8 cellular contexts compared by ENCODE assay signal in the genomic region with DNA sequence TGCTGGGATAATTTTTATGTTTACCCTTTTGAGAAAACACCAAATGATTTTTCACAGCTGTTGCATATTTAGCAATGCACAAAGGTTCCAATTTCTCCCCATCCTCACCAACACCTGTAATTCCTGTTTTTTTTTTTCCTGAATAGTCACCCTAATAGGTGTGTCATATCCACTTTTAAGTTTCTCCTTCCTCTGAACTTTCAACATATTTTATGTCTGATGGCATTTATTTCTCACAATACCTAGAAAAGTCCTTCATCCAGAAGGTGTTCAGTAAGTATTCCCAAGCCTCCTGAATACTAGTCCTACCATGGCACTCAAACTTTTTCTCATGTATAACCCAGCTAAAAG.
DNase-seq lines count a peak whose midpoint lies in the region; FAIRE-seq lines count a peak whose summit lies in the region.

No MANE protein-coding gene starts in this region.

- H3K9ac ChIP-seq in iPS-20b (ENCODE audit: low read depth, low read length) = peak overlapping the region; percentile 100
- peak overlapping the region; percentile 96 to 100 for H3K9ac ChIP-seq in stomach smooth muscle (ENCODE audit: low read length in 2 of 2)

- H3K27ac ChIP-seq in iPS-20b (ENCODE audit: low read length) = no peak overlapping the region
- H3K27ac ChIP-seq in stomach smooth muscle (ENCODE audit: low read length) = peak overlapping the region; percentile 96

- no peaks in the 10 kb centered on the region for H3K9me3 Mint-ChIP-seq in T-helper 1 cell treated with Interleukin-12 subunit alpha and Interleukin-12 subunit beta and Interleukin-4 antibody, amounts not matched to agents 30 μg/mL and 1 μg/mL, for 36 hours
- H3K9me3 Mint-ChIP-seq in activated naive CD8-positive, alpha-beta T cell (ENCODE audit: low read depth) = no peaks in the 10 kb centered on the region

- peaks cover 30% of the 10 kb centered on the region for H3K4me1 Mint-ChIP-seq in T-helper 1 cell treated with Interleukin-12 subunit alpha and Interleukin-12 subunit beta and Interleukin-4 antibody, amounts not matched to agents 30 μg/mL and 1 μg/mL, for 36 hours (ENCODE audit: low read depth)
- peaks cover 46% of the 10 kb centered on the region for H3K4me1 Mint-ChIP-seq in activated naive CD8-positive, alpha-beta T cell (ENCODE audit: low read depth)

- H3K36me3 ChIP-seq in iPS-20b (ENCODE audit: insufficient read depth, low read depth, low read length) = peaks cover 63% of the 10 kb centered on the region
- H3K36me3 ChIP-seq in stomach smooth muscle (ENCODE audit: control insufficient read depth in 2 of 2, insufficient read depth in 2 of 2, low read length in 2 of 2) = peaks cover 26 to 34% of the 10 kb centered on the region in 2 donors

- H3K36me3 Mint-ChIP-seq in T-helper 1 cell treated with Interleukin-12 subunit alpha and Interleukin-12 subunit beta and Interleukin-4 antibody, amounts not matched to agents 30 μg/mL and 1 μg/mL, for 36 hours (ENCODE audit: low read depth) = peaks cover 43% of the 10 kb centered on the region
- peaks cover 22% of the 10 kb centered on the region for H3K36me3 Mint-ChIP-seq in activated naive CD8-positive, alpha-beta T cell

- H3K9me3 ChIP-seq in iPS-20b (ENCODE audit: insufficient read depth, low read depth, low read length) (no peaks in the 10 kb centered on the region), stomach smooth muscle (ENCODE audit: control insufficient read depth in 2 of 2, low read length in 2 of 2) (no peaks in the 10 kb centered on the region)

- H3K27me3 ChIP-seq in iPS-20b (ENCODE audit: insufficient read depth, low read length) = no peaks in the 10 kb centered on the region
- H3K27me3 ChIP-seq in stomach smooth muscle (ENCODE audit: control insufficient read depth in 1 of 2, insufficient read depth in 2 of 2, low read length in 2 of 2) = no peaks in the 10 kb centered on the region

- peak overlapping the region; percentile 96 for H3K27ac Mint-ChIP-seq in T-helper 1 cell treated with Interleukin-12 subunit alpha and Interleukin-12 subunit beta and Interleukin-4 antibody, amounts not matched to agents 30 μg/mL and 1 μg/mL, for 36 hours
- peak overlapping the region; percentile 100 for H3K27ac Mint-ChIP-seq in activated naive CD8-positive, alpha-beta T cell

- H3K4me1 ChIP-seq in iPS-20b (ENCODE audit: insufficient read depth, low read length) (peaks cover 7% of the 10 kb centered on the region; the same call in 1 of the 2 replicates), stomach smooth muscle (ENCODE audit: control insufficient read depth, insufficient read depth, low read length) (peaks cover 23% of the 10 kb centered on the region)

- DNase-seq in T-helper 1 cell (no peak), HK-2 (ENCODE audit: unreplicated experiment) (no peak), medulla oblongata (ENCODE audit: extremely low spot score) (no peak), HTR-8/SVneo (ENCODE audit: insufficient read length, low spot score) (no peak)

- peak overlapping the region; percentile 98 for H3K4me3 Mint-ChIP-seq in T-helper 1 cell treated with Interleukin-12 subunit alpha and Interleukin-12 subunit beta and Interleukin-4 antibody, amounts not matched to agents 30 μg/mL and 1 μg/mL, for 36 hours
- H3K4me3 Mint-ChIP-seq in activated naive CD8-positive, alpha-beta T cell = peak overlapping the region; percentile 100

- FAIRE-seq in HTR-8/SVneo (lab: Jason Lieb, UNC) = no peak

- no peaks in the 10 kb centered on the region for H3K27me3 Mint-ChIP-seq in T-helper 1 cell treated with Interleukin-12 subunit alpha and Interleukin-12 subunit beta and Interleukin-4 antibody, amounts not matched to agents 30 μg/mL and 1 μg/mL, for 36 hours (ENCODE audit: low read depth)
- no peaks in the 10 kb centered on the region for H3K27me3 Mint-ChIP-seq in activated naive CD8-positive, alpha-beta T cell

- H3K4me3 ChIP-seq in iPS-20b (ENCODE audit: low read length) (peak overlapping the region; percentile 100), stomach smooth muscle (ENCODE audit: low read length in 2 of 2) (peak overlapping the region; percentile 93 to 98)
